In the genomic region with DNA sequence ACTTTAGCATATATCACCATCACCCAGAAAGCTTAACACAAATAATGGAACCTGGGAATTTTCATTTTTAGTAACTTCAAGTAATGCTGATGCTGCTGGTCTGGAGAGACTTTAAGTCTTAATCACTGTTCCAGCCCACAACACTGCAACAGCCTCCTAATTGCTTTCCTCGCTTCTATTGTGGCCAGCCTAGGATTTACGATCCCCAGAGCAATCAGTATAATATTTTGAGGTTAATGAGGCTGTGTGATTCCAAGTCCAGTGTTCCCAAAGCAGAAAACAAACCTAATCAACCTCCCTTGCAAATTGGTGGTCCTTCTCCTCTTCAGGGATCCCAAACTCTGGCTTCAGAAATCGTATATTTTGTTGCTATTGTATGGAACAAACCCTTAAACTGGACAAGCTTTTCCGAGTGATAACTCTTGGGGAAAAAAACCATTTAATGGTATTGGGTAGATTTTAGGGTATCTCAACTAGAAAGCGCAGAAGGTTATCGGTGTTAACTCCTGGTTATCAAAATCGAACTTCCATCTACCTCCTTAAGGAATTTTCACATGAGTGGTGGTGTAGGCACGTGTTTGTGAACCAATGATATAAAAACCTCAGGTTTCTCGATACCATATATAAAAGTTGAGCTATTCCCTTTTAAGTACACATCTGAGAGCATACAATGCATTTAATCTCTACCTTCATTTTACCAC, we compare ENCODE assay signal across 8 cellular contexts. TPM values are rescaled to one million over a fixed set of nuclear protein-coding genes. Genes with fewer than 3 reads are reported as not detected.
DNase-seq lines count a peak whose midpoint lies in the region; ATAC-seq and TF ChIP-seq lines count a peak whose summit lies in the region.

No MANE protein-coding gene starts in this region.

- H3K4me1 ChIP-seq in DOHH2 (ENCODE audit: control insufficient read depth, low read length) (peaks cover 52% of the 10 kb centered on the region), trophoblast cell (ENCODE audit: control insufficient read depth in 1 of 2, insufficient read depth in 2 of 2, low read length in 2 of 2) (peaks cover 0 to 6% of the 10 kb centered on the region in 2 experiments)

- H3K14ac ChIP-seq in trophoblast cell (ENCODE audit: low read length) = no peak overlapping the region

- no peaks in the 10 kb centered on the region for H4K20me1 ChIP-seq in DOHH2 (ENCODE audit: control insufficient read depth, insufficient read depth, low read depth, low read length)

- H3K27me3 Mint-ChIP-seq in endothelial cell (ENCODE audit: unreplicated experiment) = peaks cover 3% of the 10 kb centered on the region

- H3K79me2 ChIP-seq in DOHH2 (ENCODE audit: control insufficient read depth, low read length) (peaks cover 57% of the 10 kb centered on the region), trophoblast cell (ENCODE audit: control insufficient read depth, insufficient read depth, low read length, poor library complexity) (peaks cover 3% of the 10 kb centered on the region)

- H3K27ac ChIP-seq in DOHH2 (ENCODE audit: low read depth, low read length) = peak overlapping the region; percentile 82
- H3K27ac ChIP-seq in trophoblast cell (ENCODE audit: low read depth, low read length) = peak overlapping the region; percentile 41

- H3K27me3 ChIP-seq in DOHH2 (ENCODE audit: control insufficient read depth, low read length) (no peaks in the 10 kb centered on the region), trophoblast cell (ENCODE audit: insufficient read depth, low read length) (no peaks in the 10 kb centered on the region)

- H2BK5ac ChIP-seq in trophoblast cell (ENCODE audit: low read depth, low read length, poor library complexity) = no peak overlapping the region

- H3K9ac ChIP-seq in trophoblast cell (ENCODE audit: low read length) = peak overlapping the region; percentile 79

- H3K9me3 ChIP-seq in DOHH2 (ENCODE audit: control insufficient read depth, insufficient read depth, low read length) (no peaks in the 10 kb centered on the region), trophoblast cell (ENCODE audit: insufficient read depth, low read depth, low read length) (no peaks in the 10 kb centered on the region)

- H4K12ac ChIP-seq in trophoblast cell (ENCODE audit: low read depth, low read length) = no peak overlapping the region

- no CpG with 5 or more reads among the region's 9 CpGs for WGBS in trophoblast cell (ENCODE audit: extremely low coverage, insufficient coverage, insufficient read length)

- H3K9me3 Mint-ChIP-seq in endothelial cell (ENCODE audit: unreplicated experiment) = no peaks in the 10 kb centered on the region

- H3K36me3 ChIP-seq in DOHH2 (ENCODE audit: control insufficient read depth, low read length) = peaks cover 41% of the 10 kb centered on the region
- H3K36me3 ChIP-seq in trophoblast cell (ENCODE audit: control insufficient read depth in 1 of 2, insufficient read depth in 2 of 2, low read length in 2 of 2) = no peaks in the 10 kb centered on the region

- no peaks in the 10 kb centered on the region for H3K36me3 Mint-ChIP-seq in endothelial cell (ENCODE audit: low read depth, unreplicated experiment)

- DNase-seq in OCI-M1 (lab: John Stamatoyannopoulos, UW) = peak; percentile 60
- DNase-seq in endothelial cell (ENCODE audit: low spot score) = peak; percentile 1
- DNase-seq in trophoblast cell = peak in 1 of 2 donors; percentile 0
- DNase-seq in NK-92 treated with Interleukin-12 subunit alpha and Interleukin-12 subunit beta, amount 100 ng/mL, for 24 hours (lab: John Stamatoyannopoulos, UW) = no peak
- no peak for DNase-seq in NCI-H2029 treated with DMSO at 0.1 percent for 48 hours (lab: John Stamatoyannopoulos, UW)
- DNase-seq in NCI-H1694 (lab: John Stamatoyannopoulos, UW) = no peak

- no peak overlapping the region for H3K23ac ChIP-seq in trophoblast cell (ENCODE audit: low read length)

- no peak overlapping the region for H2BK12ac ChIP-seq in trophoblast cell (ENCODE audit: low read length)

- peaks cover 17% of the 10 kb centered on the region for H3F3A ChIP-seq in DOHH2 (ENCODE audit: control insufficient read depth, insufficient read depth)

- H3K4me1 Mint-ChIP-seq in endothelial cell (ENCODE audit: unreplicated experiment) = peaks cover 22% of the 10 kb centered on the region

- H3K79me1 ChIP-seq in trophoblast cell (ENCODE audit: low read length) = no peaks in the 10 kb centered on the region

- no peaks in the 10 kb centered on the region for H3K9me2 ChIP-seq in DOHH2 (replicated peaks; ENCODE audit: control insufficient read depth, low read length)

- H3K4ac ChIP-seq in trophoblast cell (ENCODE audit: low read depth, low read length) = peak overlapping the region; percentile 14

- peak overlapping the region; percentile 87 for H3K4me3 Mint-ChIP-seq in endothelial cell (ENCODE audit: unreplicated experiment)

- H2AFZ ChIP-seq in trophoblast cell (ENCODE audit: insufficient read depth, low read length, poor library complexity) = no peak overlapping the region

- no peak for ATAC-seq in HG03457 (IDR thresholded peaks at IDR 0.05; ENCODE audit: unreplicated experiment)

- H3K4me3 ChIP-seq in DOHH2 (ENCODE audit: low read length) (peak overlapping the region; percentile 84), trophoblast cell (ENCODE audit: low read depth, low read length) (no peak overlapping the region)

- TF ChIP-seq CTCF in DOHH2 (IDR thresholded peaks at IDR 0.05; ENCODE audit: low read depth, low read length, poor library complexity, severe bottlenecking) (no peak), endothelial cell (IDR thresholded peaks at IDR 0.05; ENCODE audit: unreplicated experiment) (no peak)

- peak overlapping the region; percentile 81 for H3K4me2 ChIP-seq in DOHH2 (ENCODE audit: low read length)
- H3K4me2 ChIP-seq in trophoblast cell (ENCODE audit: low read length) = peak overlapping the region; percentile 66

- H4K8ac ChIP-seq in trophoblast cell (ENCODE audit: low read depth, low read length) = no peak overlapping the region

- H4K91ac ChIP-seq in trophoblast cell (ENCODE audit: low read depth, low read length) = no peak overlapping the region

- H2AK5ac ChIP-seq in trophoblast cell (ENCODE audit: low read length) = no peak overlapping the region

- H2BK120ac ChIP-seq in trophoblast cell (ENCODE audit: insufficient read depth, low read length, poor library complexity) = no peak overlapping the region

- no peak overlapping the region for H3K18ac ChIP-seq in trophoblast cell (ENCODE audit: low read length)

- peak overlapping the region; percentile 49 for H3K27ac Mint-ChIP-seq in endothelial cell (ENCODE audit: unreplicated experiment)

RNA-seq across cellular contexts. Expression of a gene that starts 50.0 kb away (rescaled TPM):
- 7.7 TPM for total RNA-seq in endothelial cell (ENCODE audit: unreplicated experiment)
- 8.6 and 9.4 TPM in 2 replicates for polyA plus RNA-seq in trophoblast cell (2013)

Comparison
In these comparisons a context has a peak if more than half of its experiments do, and no peak if none do; other contexts are left out.
1. DNase-seq: peak in OCI-M1 (single experiment) and endothelial cell (single experiment); none in NK-92 treated with Interleukin-12 subunit alpha and Interleukin-12 subunit beta, amount 100 ng/mL, for 24 hours (single experiment), NCI-H2029 treated with DMSO at 0.1 percent for 48 hours (single experiment) and NCI-H1694 (single experiment).